In genomic region chr4:112219826-112220366, GRCh38 we compare ENCODE assay signal across 28 cellular contexts.
"Had no signal": no experiment of that assay in that cellular context is flagged by ENCODE, and none has a peak within 500 bp of the region (broad histone marks: within the 10 kb centered on the region; RNA-seq: fewer than 3 reads in every experiment).

No MANE protein-coding gene starts in this region.

- H3K27ac ChIP-seq: colonic mucosa, epithelial cell of prostate, esophagus squamous epithelium, gastrocnemius medialis, hepatocyte, left ventricle myocardium inferior, lower lobe of right lung had no signal

- H2AFZ ChIP-seq: hepatocyte had no signal

- H3K79me2 ChIP-seq: hepatocyte had no signal

- H3K27me3 ChIP-seq: colonic mucosa, esophagus squamous epithelium, gastrocnemius medialis, hepatocyte had no signal

- H3K4me2 ChIP-seq: hepatocyte had no signal

- H3K4me1 ChIP-seq: colonic mucosa, esophagus squamous epithelium, gastrocnemius medialis, left ventricle myocardium inferior, lower lobe of right lung had no signal

- FAIRE-seq: endometrium, islet of Langerhans, keratinocyte had no signal

- H3K9me3 ChIP-seq: colonic mucosa, esophagus squamous epithelium, gastrocnemius medialis, left ventricle myocardium inferior, lower lobe of right lung, mucosa of descending colon had no signal

- H3K36me3 ChIP-seq: colonic mucosa, esophagus squamous epithelium, gastrocnemius medialis, left ventricle myocardium inferior, lower lobe of right lung had no signal

- ATAC-seq: effector memory CD8-positive, alpha-beta T cell; esophagus mucosa; gastrocnemius medialis; left colon; left lobe of liver; lower lobe of right lung; mucosa of descending colon; naive thymus-derived CD8-positive, alpha-beta T cell had no signal

- H3K4me3 ChIP-seq: colonic mucosa, esophagus squamous epithelium, gastrocnemius medialis, hepatocyte, left ventricle myocardium inferior, lower lobe of right lung, mucosa of descending colon had no signal

- DNase-seq: colonic mucosa; cortex of kidney; effector CD8-positive, alpha-beta T cell; effector memory CD8-positive, alpha-beta T cell; endodermal cell; erythroblast; esophagus squamous epithelium; foreskin fibroblast; foreskin melanocyte; gastrocnemius medialis; glutamatergic neuron; head of caudate nucleus; hypothalamus; immature natural killer cell; left colon; left ventricle myocardium inferior; lower lobe of right lung; mesenchymal stem cell; mucosa of descending colon; naive B cell; naive thymus-derived CD8-positive, alpha-beta T cell had no signal
